ENCODE assay signal across 1 cellular context in the genomic region with DNA sequence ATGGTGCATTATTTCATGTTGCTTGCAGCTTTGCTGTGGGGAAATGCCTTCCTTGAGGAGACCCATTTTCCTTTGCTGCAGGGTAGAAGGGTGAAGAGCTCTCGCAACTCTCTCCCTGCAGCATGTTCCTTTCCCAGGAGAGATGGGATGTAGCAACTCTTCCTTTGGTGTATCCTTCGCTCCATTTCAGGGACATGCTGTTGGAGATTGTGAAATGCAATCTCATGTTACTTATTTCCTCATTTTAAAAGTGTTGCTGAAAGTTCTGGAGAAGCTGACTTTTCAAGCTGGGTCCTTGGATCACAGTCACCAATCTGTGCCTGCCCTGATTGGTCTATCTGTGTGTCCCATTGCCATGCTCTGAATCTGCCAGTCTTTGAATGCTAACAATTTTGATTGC.
TF ChIP-seq lines count a peak whose summit lies in the region.

No MANE protein-coding gene starts in this region.

TF ChIP-seq in GM23338, 12 proteins besides CTCF, POLR2A, EP300 and RAD21 (continued from another document):
- TF ChIP-seq ZNF331 (CRISPR knock-in tag; IDR thresholded peaks at IDR 0.05; ENCODE audit: low read depth) (no peak), EZH2phosphoT487 (IDR thresholded peaks at IDR 0.05; ENCODE audit: unreplicated experiment) (no peak), POLR2AphosphoS5 (IDR thresholded peaks at IDR 0.05; ENCODE audit: low read depth) (no peak), JUNB (IDR thresholded peaks at IDR 0.05; ENCODE audit: unreplicated experiment) (no peak)
- TF ChIP-seq, protein P1, sequence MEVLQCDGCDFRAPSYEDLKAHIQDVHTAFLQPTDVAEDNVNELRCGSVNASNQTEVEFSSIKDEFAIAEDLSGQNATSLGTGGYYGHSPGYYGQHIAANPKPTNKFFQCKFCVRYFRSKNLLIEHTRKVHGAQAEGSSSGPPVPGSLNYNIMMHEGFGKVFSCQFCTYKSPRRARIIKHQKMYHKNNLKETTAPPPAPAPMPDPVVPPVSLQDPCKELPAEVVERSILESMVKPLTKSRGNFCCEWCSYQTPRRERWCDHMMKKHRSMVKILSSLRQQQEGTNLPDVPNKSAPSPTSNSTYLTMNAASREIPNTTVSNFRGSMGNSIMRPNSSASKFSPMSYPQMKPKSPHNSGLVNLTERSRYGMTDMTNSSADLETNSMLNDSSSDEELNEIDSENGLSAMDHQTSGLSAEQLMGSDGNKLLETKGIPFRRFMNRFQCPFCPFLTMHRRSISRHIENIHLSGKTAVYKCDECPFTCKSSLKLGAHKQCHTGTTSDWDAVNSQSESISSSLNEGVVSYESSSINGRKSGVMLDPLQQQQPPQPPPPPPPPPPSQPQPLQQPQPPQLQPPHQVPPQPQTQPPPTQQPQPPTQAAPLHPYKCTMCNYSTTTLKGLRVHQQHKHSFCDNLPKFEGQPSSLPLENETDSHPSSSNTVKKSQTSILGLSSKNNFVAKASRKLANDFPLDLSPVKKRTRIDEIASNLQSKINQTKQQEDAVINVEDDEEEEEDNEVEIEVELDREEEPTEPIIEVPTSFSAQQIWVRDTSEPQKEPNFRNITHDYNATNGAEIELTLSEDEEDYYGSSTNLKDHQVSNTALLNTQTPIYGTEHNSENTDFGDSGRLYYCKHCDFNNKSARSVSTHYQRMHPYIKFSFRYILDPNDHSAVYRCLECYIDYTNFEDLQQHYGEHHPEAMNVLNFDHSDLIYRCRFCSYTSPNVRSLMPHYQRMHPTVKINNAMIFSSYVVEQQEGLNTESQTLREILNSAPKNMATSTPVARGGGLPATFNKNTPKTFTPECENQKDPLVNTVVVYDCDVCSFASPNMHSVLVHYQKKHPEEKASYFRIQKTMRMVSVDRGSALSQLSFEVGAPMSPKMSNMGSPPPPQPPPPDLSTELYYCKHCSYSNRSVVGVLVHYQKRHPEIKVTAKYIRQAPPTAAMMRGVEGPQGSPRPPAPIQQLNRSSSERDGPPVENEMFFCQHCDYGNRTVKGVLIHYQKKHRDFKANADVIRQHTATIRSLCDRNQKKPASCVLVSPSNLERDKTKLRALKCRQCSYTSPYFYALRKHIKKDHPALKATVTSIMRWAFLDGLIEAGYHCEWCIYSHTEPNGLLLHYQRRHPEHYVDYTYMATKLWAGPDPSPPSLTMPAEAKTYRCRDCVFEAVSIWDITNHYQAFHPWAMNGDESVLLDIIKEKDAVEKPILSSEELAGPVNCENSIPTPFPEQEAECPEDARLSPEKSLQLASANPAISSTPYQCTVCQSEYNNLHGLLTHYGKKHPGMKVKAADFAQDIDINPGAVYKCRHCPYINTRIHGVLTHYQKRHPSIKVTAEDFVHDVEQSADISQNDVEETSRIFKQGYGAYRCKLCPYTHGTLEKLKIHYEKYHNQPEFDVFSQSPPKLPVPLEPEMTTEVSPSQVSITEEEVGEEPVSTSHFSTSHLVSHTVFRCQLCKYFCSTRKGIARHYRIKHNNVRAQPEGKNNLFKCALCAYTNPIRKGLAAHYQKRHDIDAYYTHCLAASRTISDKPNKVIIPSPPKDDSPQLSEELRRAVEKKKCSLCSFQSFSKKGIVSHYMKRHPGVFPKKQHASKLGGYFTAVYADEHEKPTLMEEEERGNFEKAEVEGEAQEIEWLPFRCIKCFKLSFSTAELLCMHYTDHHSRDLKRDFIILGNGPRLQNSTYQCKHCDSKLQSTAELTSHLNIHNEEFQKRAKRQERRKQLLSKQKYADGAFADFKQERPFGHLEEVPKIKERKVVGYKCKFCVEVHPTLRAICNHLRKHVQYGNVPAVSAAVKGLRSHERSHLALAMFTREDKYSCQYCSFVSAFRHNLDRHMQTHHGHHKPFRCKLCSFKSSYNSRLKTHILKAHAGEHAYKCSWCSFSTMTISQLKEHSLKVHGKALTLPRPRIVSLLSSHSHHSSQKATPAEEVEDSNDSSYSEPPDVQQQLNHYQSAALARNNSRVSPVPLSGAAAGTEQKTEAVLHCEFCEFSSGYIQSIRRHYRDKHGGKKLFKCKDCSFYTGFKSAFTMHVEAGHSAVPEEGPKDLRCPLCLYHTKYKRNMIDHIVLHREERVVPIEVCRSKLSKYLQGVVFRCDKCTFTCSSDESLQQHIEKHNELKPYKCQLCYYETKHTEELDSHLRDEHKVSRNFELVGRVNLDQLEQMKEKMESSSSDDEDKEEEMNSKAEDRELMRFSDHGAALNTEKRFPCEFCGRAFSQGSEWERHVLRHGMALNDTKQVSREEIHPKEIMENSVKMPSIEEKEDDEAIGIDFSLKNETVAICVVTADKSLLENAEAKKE (CRISPR knock-in tag; IDR thresholded peaks at IDR 0.05): no peak
